35 cellular contexts compared by ENCODE assay signal in genomic region chr4:16176621-16177020, GRCh38.
"Had no signal": no experiment of that assay in that cellular context is flagged by ENCODE, and none has a peak within 500 bp of the region (broad histone marks: within the 10 kb centered on the region; RNA-seq: fewer than 3 reads in every experiment).

No MANE protein-coding gene starts in this region.

- H3K27me3 ChIP-seq: ascending aorta, cardiac muscle cell had no signal

- H3K27ac Mint-ChIP-seq: activated CD4-positive, alpha-beta memory T cell treated with anti-CD3 and anti-CD28 coated beads, Interleukin-2, amount 10 ng/mL, durations not matched to agents 7 days and 5 days; activated CD4-positive, alpha-beta T cell treated with anti-CD3 and anti-CD28 coated beads for 36 hours; activated CD8-positive, alpha-beta memory T cell treated with anti-CD3 and anti-CD28 coated beads, Interleukin-2, amount 10 ng/mL, durations not matched to agents 7 days and 5 days; activated CD8-positive, alpha-beta T cell treated with anti-CD3 and anti-CD28 coated beads, Interleukin-2, amount 10 ng/mL, durations not matched to agents 7 days and 5 days; activated naive CD4-positive, alpha-beta T cell treated with anti-CD3 and anti-CD28 coated beads, Interleukin-2, amount 10 ng/mL, durations not matched to agents 7 days and 5 days; activated naive CD4-positive, alpha-beta T cell treated with anti-CD3 and anti-CD28 coated beads, Interleukin-2, amount 50 U/mL, for 24 hours; activated naive CD8-positive, alpha-beta T cell; activated naive CD8-positive, alpha-beta T cell treated with anti-CD3 and anti-CD28 coated beads, Interleukin-2, amount 10 ng/mL, durations not matched to agents 7 days and 5 days; activated naive CD8-positive, alpha-beta T cell treated with anti-CD3 and anti-CD28 coated beads, Interleukin-2, amount 50 U/mL, for 24 hours; activated T-cell treated with anti-CD3 and anti-CD28 coated beads, Interleukin-2, amount 50 U/mL, for 24 hours; activated T-helper 2 cell treated with anti-CD3 and anti-CD28 coated beads, Interferon-gamma antibody, Interleukin-2, Interleukin-4, amounts not matched to agents 10 μg/mL and 5 μg/mL and 100 μg/mL, durations not matched to agents 14 hours and 24 hours and 36 hours; brain; T-helper 1 cell treated with Interleukin-12 subunit alpha and Interleukin-12 subunit beta and Interleukin-4 antibody, amounts not matched to agents 30 μg/mL and 1 μg/mL, for 36 hours; T-helper 2 cell treated with Interferon-gamma antibody and Interleukin-4, amounts not matched to agents 5 μg/mL and 100 μg/mL, for 36 hours; WTC11 had no signal

- H3K9me3 Mint-ChIP-seq: activated CD4-positive, alpha-beta memory T cell treated with anti-CD3 and anti-CD28 coated beads, Interleukin-2, amount 10 ng/mL, durations not matched to agents 7 days and 5 days; activated naive CD4-positive, alpha-beta T cell treated with anti-CD3 and anti-CD28 coated beads, Interleukin-2, amount 10 ng/mL, durations not matched to agents 7 days and 5 days; activated naive CD4-positive, alpha-beta T cell treated with anti-CD3 and anti-CD28 coated beads, Interleukin-2, amount 50 U/mL, for 24 hours; activated naive CD8-positive, alpha-beta T cell treated with anti-CD3 and anti-CD28 coated beads, Interleukin-2, amount 10 ng/mL, durations not matched to agents 7 days and 5 days; activated naive CD8-positive, alpha-beta T cell treated with anti-CD3 and anti-CD28 coated beads, Interleukin-2, amount 50 U/mL, for 24 hours; activated T-cell treated with anti-CD3 and anti-CD28 coated beads, Interleukin-2, amount 50 U/mL, for 24 hours; activated T-helper 2 cell treated with anti-CD3 and anti-CD28 coated beads, Interferon-gamma antibody, Interleukin-2, Interleukin-4, amounts not matched to agents 10 μg/mL and 5 μg/mL and 100 μg/mL, durations not matched to agents 14 hours and 24 hours and 36 hours; brain; central memory CD8-positive, alpha-beta T cell; T-helper 1 cell treated with Interleukin-12 subunit alpha and Interleukin-12 subunit beta and Interleukin-4 antibody, amounts not matched to agents 30 μg/mL and 1 μg/mL, for 36 hours; T-helper 2 cell treated with Interferon-gamma antibody and Interleukin-4, amounts not matched to agents 5 μg/mL and 100 μg/mL, for 36 hours; WTC11 had no signal

- H3K4me3 ChIP-seq: ascending aorta, cardiac muscle cell had no signal

- H3K4me3 Mint-ChIP-seq: activated CD4-positive, alpha-beta memory T cell treated with anti-CD3 and anti-CD28 coated beads, Interleukin-2, amount 10 ng/mL, durations not matched to agents 7 days and 5 days; activated CD4-positive, alpha-beta T cell treated with anti-CD3 and anti-CD28 coated beads for 36 hours; activated CD8-positive, alpha-beta memory T cell treated with anti-CD3 and anti-CD28 coated beads, Interleukin-2, amount 10 ng/mL, durations not matched to agents 7 days and 5 days; activated CD8-positive, alpha-beta T cell treated with anti-CD3 and anti-CD28 coated beads, Interleukin-2, amount 10 ng/mL, durations not matched to agents 7 days and 5 days; activated naive CD4-positive, alpha-beta T cell treated with anti-CD3 and anti-CD28 coated beads, Interleukin-2, amount 10 ng/mL, durations not matched to agents 7 days and 5 days; activated naive CD4-positive, alpha-beta T cell treated with anti-CD3 and anti-CD28 coated beads, Interleukin-2, amount 50 U/mL, for 24 hours; activated naive CD8-positive, alpha-beta T cell; activated naive CD8-positive, alpha-beta T cell treated with anti-CD3 and anti-CD28 coated beads, Interleukin-2, amount 10 ng/mL, durations not matched to agents 7 days and 5 days; activated naive CD8-positive, alpha-beta T cell treated with anti-CD3 and anti-CD28 coated beads, Interleukin-2, amount 50 U/mL, for 24 hours; activated T-cell treated with anti-CD3 and anti-CD28 coated beads, Interleukin-2, amount 50 U/mL, for 24 hours; brain; central memory CD8-positive, alpha-beta T cell; T-helper 1 cell treated with Interleukin-12 subunit alpha and Interleukin-12 subunit beta and Interleukin-4 antibody, amounts not matched to agents 30 μg/mL and 1 μg/mL, for 36 hours; T-helper 2 cell treated with Interferon-gamma antibody and Interleukin-4, amounts not matched to agents 5 μg/mL and 100 μg/mL, for 36 hours; WTC11 had no signal

- H3K4me1 Mint-ChIP-seq: activated CD4-positive, alpha-beta memory T cell treated with anti-CD3 and anti-CD28 coated beads, Interleukin-2, amount 10 ng/mL, durations not matched to agents 7 days and 5 days; activated CD4-positive, alpha-beta T cell treated with anti-CD3 and anti-CD28 coated beads for 36 hours; activated CD8-positive, alpha-beta memory T cell treated with anti-CD3 and anti-CD28 coated beads, Interleukin-2, amount 10 ng/mL, durations not matched to agents 7 days and 5 days; activated naive CD4-positive, alpha-beta T cell treated with anti-CD3 and anti-CD28 coated beads, Interleukin-2, amount 10 ng/mL, durations not matched to agents 7 days and 5 days; activated naive CD4-positive, alpha-beta T cell treated with anti-CD3 and anti-CD28 coated beads, Interleukin-2, amount 50 U/mL, for 24 hours; activated naive CD8-positive, alpha-beta T cell treated with anti-CD3 and anti-CD28 coated beads, Interleukin-2, amount 10 ng/mL, durations not matched to agents 7 days and 5 days; activated naive CD8-positive, alpha-beta T cell treated with anti-CD3 and anti-CD28 coated beads, Interleukin-2, amount 50 U/mL, for 24 hours; central memory CD8-positive, alpha-beta T cell had no signal

- H3K27ac ChIP-seq: ascending aorta, cardiac muscle cell, VCaP had no signal

- ATAC-seq: activated CD4-positive, alpha-beta T cell treated with anti-CD3 and anti-CD28 coated beads for 36 hours; activated CD4-positive, CD25-positive, alpha-beta regulatory T cell treated with anti-CD3 and anti-CD28 coated beads, Interleukin-2, amount 50 U/mL, for 24 hours; activated CD8-positive, alpha-beta memory T cell treated with anti-CD3 and anti-CD28 coated beads, Interleukin-2, amount 10 ng/mL, durations not matched to agents 7 days and 5 days; activated CD8-positive, alpha-beta T cell treated with anti-CD3 and anti-CD28 coated beads, Interleukin-2, amount 10 ng/mL, durations not matched to agents 7 days and 5 days; activated naive CD8-positive, alpha-beta T cell treated with anti-CD3 and anti-CD28 coated beads, Interleukin-2, amount 50 U/mL, for 24 hours; WTC11 had no signal

- H3K36me3 Mint-ChIP-seq: WTC11 had no signal

- H3K9me3 ChIP-seq: ascending aorta had no signal

- DNase-seq: activated CD4-positive, alpha-beta memory T cell treated with anti-CD3 and anti-CD28 coated beads, Interleukin-2, amount 10 ng/mL, durations not matched to agents 7 days and 5 days; activated CD4-positive, alpha-beta T cell treated with anti-CD3 and anti-CD28 coated beads for 1 hour; activated CD4-positive, alpha-beta T cell treated with anti-CD3 and anti-CD28 coated beads for 36 hours; activated CD4-positive, alpha-beta T cell treated with anti-CD3 and anti-CD28 coated beads for 48 hours; activated CD4-positive, alpha-beta T cell treated with anti-CD3 and anti-CD28 coated beads, Interleukin-2, amount 50 U/mL, for 48 hours; activated CD4-positive, CD25-positive, alpha-beta regulatory T cell; activated CD8-positive, alpha-beta memory T cell treated with anti-CD3 and anti-CD28 coated beads for 24 hours; activated CD8-positive, alpha-beta memory T cell treated with anti-CD3 and anti-CD28 coated beads, Interleukin-2, amount 10 ng/mL, durations not matched to agents 7 days and 5 days; activated CD8-positive, alpha-beta memory T cell treated with anti-CD3 and anti-CD28 coated beads, Interleukin-2, amount 50 U/mL, for 48 hours; activated CD8-positive, alpha-beta T cell treated with anti-CD3 and anti-CD28 coated beads, Interleukin-2, amount 10 ng/mL, durations not matched to agents 7 days and 5 days; activated effector memory CD4-positive, alpha-beta T cell treated with Interleukin-2 at 50 U/mL for 16 hours; activated gamma-delta T cell; activated naive CD4-positive, alpha-beta T cell treated with anti-CD3 and anti-CD28 coated beads, Interleukin-2, amount 10 ng/mL, durations not matched to agents 7 days and 5 days; activated naive CD4-positive, alpha-beta T cell treated with Interleukin-2 at 50 U/mL for 16 hours; activated naive CD8-positive, alpha-beta T cell treated with anti-CD3 and anti-CD28 coated beads, Interleukin-2, amount 10 ng/mL, durations not matched to agents 7 days and 5 days; activated naive CD8-positive, alpha-beta T cell treated with anti-CD3 and anti-CD28 coated beads, Interleukin-2, amount 50 U/mL, for 24 hours; activated T-cell treated with anti-CD3 and anti-CD28 coated beads, Interleukin-2, amount 50 U/mL, for 24 hours; amygdala; anterior cingulate cortex; cerebellar nuclear complex; T-helper 1 cell; T-helper 2 cell; T-helper 9 cell had no signal

- H3K27me3 Mint-ChIP-seq: activated CD4-positive, alpha-beta memory T cell treated with anti-CD3 and anti-CD28 coated beads, Interleukin-2, amount 10 ng/mL, durations not matched to agents 7 days and 5 days; activated CD4-positive, alpha-beta T cell treated with anti-CD3 and anti-CD28 coated beads for 36 hours; activated CD8-positive, alpha-beta memory T cell treated with anti-CD3 and anti-CD28 coated beads, Interleukin-2, amount 10 ng/mL, durations not matched to agents 7 days and 5 days; activated naive CD4-positive, alpha-beta T cell treated with anti-CD3 and anti-CD28 coated beads, Interleukin-2, amount 10 ng/mL, durations not matched to agents 7 days and 5 days; activated naive CD4-positive, alpha-beta T cell treated with anti-CD3 and anti-CD28 coated beads, Interleukin-2, amount 50 U/mL, for 24 hours; activated naive CD8-positive, alpha-beta T cell; activated naive CD8-positive, alpha-beta T cell treated with anti-CD3 and anti-CD28 coated beads, Interleukin-2, amount 10 ng/mL, durations not matched to agents 7 days and 5 days; activated naive CD8-positive, alpha-beta T cell treated with anti-CD3 and anti-CD28 coated beads, Interleukin-2, amount 50 U/mL, for 24 hours; activated T-cell treated with anti-CD3 and anti-CD28 coated beads, Interleukin-2, amount 50 U/mL, for 24 hours; brain; central memory CD8-positive, alpha-beta T cell had no signal
